In genomic region chr10:101351017-101351416, GRCh38 we compare ENCODE assay signal across 24 cellular contexts. TPM values are rescaled to one million over a fixed set of nuclear protein-coding genes. Genes with fewer than 3 reads are reported as not detected.
DNase-seq lines count a peak whose midpoint lies in the region; FAIRE-seq and TF ChIP-seq lines count a peak whose summit lies in the region.
"Had no signal": no experiment of that assay in that cellular context is flagged by ENCODE, and none has a peak within 500 bp of the region (broad histone marks: within the 10 kb centered on the region; RNA-seq: fewer than 3 reads in every experiment).

No MANE protein-coding gene starts in this region.

- H3K9me3 ChIP-seq in mammary epithelial cell (replicated peaks; ENCODE audit: insufficient read depth, low read length) (no peaks in the 10 kb centered on the region), MM.1S (replicated peaks; ENCODE audit: insufficient read depth, low read length) (no peaks in the 10 kb centered on the region)
- H3K9me3 ChIP-seq: BLaER1, Caco-2 had no signal

- 90% methylated on average over 2 of the region's 3 CpGs for WGBS in mammary epithelial cell (ENCODE audit: low coverage, missing lambda C conversion rate)

- H3F3A ChIP-seq in MM.1S (ENCODE audit: insufficient read depth, low read length): no peaks in the 10 kb centered on the region; the same call in 1 of the 2 replicates

- no peak overlapping the region for H2AFZ ChIP-seq in mammary epithelial cell (ENCODE audit: low read depth, low read length)
- H2AFZ ChIP-seq in MM.1S (ENCODE audit: low read length): no peak overlapping the region
- H2AFZ ChIP-seq: GM23248 had no signal

- peaks cover 19% of the 10 kb centered on the region for H3K79me2 ChIP-seq in mammary epithelial cell (ENCODE audit: insufficient read depth, low read length)
- peaks cover 14% of the 10 kb centered on the region for H3K79me2 ChIP-seq in MM.1S (ENCODE audit: low read length)

- H3K27me3 ChIP-seq in mammary epithelial cell (ENCODE audit: insufficient read depth, low read length) (peaks cover 3% of the 10 kb centered on the region), bronchial epithelial cell (ENCODE audit: control insufficient read depth, insufficient read depth, low read length) (peaks cover 2% of the 10 kb centered on the region), MM.1S (replicated peaks; ENCODE audit: insufficient read depth, low read length) (no peaks in the 10 kb centered on the region; the same call in 1 of the 2 replicates)
- H3K27me3 ChIP-seq: BLaER1 had no signal

- POLR2A ChIA-PET in MCF 10A (lab: Yijun Ruan, JAX): interaction anchor here (0.5 to 8.4 kb wide), 2 partner anchors 12 to 17 kb away, joined by 3 to 64 read pairs; no protein-coding TSS in a partner anchor

- intact Hi-C loops in mammary epithelial cell (cut with micrococcal nuclease) (loop anchor here (5.0 kb wide), 1 partner anchor 49 kb away; no protein-coding TSS in a partner anchor), MCF 10A (cut with micrococcal nuclease) (no loop called here)

- BruUV-seq in mammary epithelial cell (replicated peaks; lab: Mats Ljungman, UMichigan): no TSS peak
- BruUV-seq in MCF 10A (replicated peaks; lab: Mats Ljungman, UMichigan): no TSS peak

- H3K36me3 ChIP-seq in mammary epithelial cell (ENCODE audit: insufficient read depth, low read length): no peaks in the 10 kb centered on the region
- H3K36me3 ChIP-seq in bronchial epithelial cell (ENCODE audit: control insufficient read depth, insufficient read depth, low read length): no peaks in the 10 kb centered on the region
- no peaks in the 10 kb centered on the region for H3K36me3 ChIP-seq in MM.1S (replicated peaks; ENCODE audit: insufficient read depth, low read length)
- H3K36me3 ChIP-seq: BLaER1 had no signal

- no peak overlapping the region for H3K4me3 Mint-ChIP-seq in MCF 10A (ENCODE audit: unreplicated experiment)
- H3K4me3 Mint-ChIP-seq in immature natural killer cell: no peak overlapping the region
- H3K4me3 Mint-ChIP-seq: B cell; CD8-positive, alpha-beta T cell; HFFc6 had no signal

- no peaks in the 10 kb centered on the region for H4K20me1 ChIP-seq in mammary epithelial cell (ENCODE audit: insufficient read depth, low read length)
- no peaks in the 10 kb centered on the region for H4K20me1 ChIP-seq in MM.1S (ENCODE audit: insufficient read depth, low read length)

- H3K4me3 ChIP-seq in mammary epithelial cell (replicated peaks in 1 of 3; ENCODE audit: insufficient read depth in 1 of 3, low read depth in 2 of 3, low read length in 3 of 3) (no peak overlapping the region), bronchial epithelial cell (ENCODE audit: low read depth, low read length) (no peak overlapping the region), MM.1S (ENCODE audit: low read length) (no peak overlapping the region)
- H3K4me3 ChIP-seq: BLaER1, GM23248 had no signal

- H3K4me1 ChIP-seq in mammary epithelial cell (ENCODE audit: insufficient read depth, low read length) (peaks cover 9% of the 10 kb centered on the region), MM.1S (ENCODE audit: low read length) (peaks cover 15% of the 10 kb centered on the region; the same call in 1 of the 2 replicates)

- dilution Hi-C loops in mammary epithelial cell (cut with HindIII; ENCODE audit: low sequenced_read_pairs): no loop called here

- peaks cover 16% of the 10 kb centered on the region for H3K4me1 Mint-ChIP-seq in MCF 10A (ENCODE audit: insufficient read depth, unreplicated experiment)
- H3K4me1 Mint-ChIP-seq in immature natural killer cell: peaks cover 18 to 26% of the 10 kb centered on the region in 2 donors

- in situ Hi-C loops in mammary epithelial cell (cut with MboI; ENCODE audit: low sequenced_read_pairs in 2 of 2): no loop called here

- TF ChIP-seq CTCF in mammary epithelial cell (conservative IDR thresholded peaks at IDR 0.05 in 1 of 2, IDR thresholded peaks at IDR 0.05 in 1 of 2; ENCODE audit: extremely low read depth in 1 of 2, insufficient read depth in 1 of 2, low read depth in 1 of 2, low read length in 2 of 2): no peak
- TF ChIP-seq CTCF in MCF 10A (IDR thresholded peaks at IDR 0.05; ENCODE audit: unreplicated experiment): no peak
- TF ChIP-seq CTCF in bronchial epithelial cell (IDR thresholded peaks at IDR 0.05; ENCODE audit: insufficient read depth, low read length, severe bottlenecking): no peak
- TF ChIP-seq CTCF in MM.1S (IDR thresholded peaks at IDR 0.05; ENCODE audit: low read length): no peak

- FAIRE-seq in bronchial epithelial cell (lab: Jason Lieb, UNC): no peak
- FAIRE-seq: A204.1, GM12891, GM18507, H1 had no signal

- peak; percentile 67 for DNase-seq in mammary epithelial cell
- DNase-seq in MCF 10A (ENCODE audit: unreplicated experiment): no peak
- DNase-seq in bronchial epithelial cell (ENCODE audit: low read depth): peak; percentile 35
- DNase-seq in kidney tubule cell (ENCODE audit: low spot score): peak; percentile 56
- no peak for DNase-seq in DMS153 (lab: John Stamatoyannopoulos, UW)
- DNase-seq in immature natural killer cell: no peak
- DNase-seq in MM.1S: no peak
- DNase-seq: Caco-2; CD4-positive, CD25-positive, alpha-beta regulatory T cell; CD8-positive, alpha-beta T cell; DMS79; GF-D8; GM23248; H7; HCEC 1CT; HFFc6 had no signal

- H3K27ac ChIP-seq in mammary epithelial cell (ENCODE audit: insufficient read depth, low read depth, low read length) (no peak overlapping the region), MM.1S (ENCODE audit: low read length) (no peak overlapping the region)
- H3K27ac ChIP-seq: 22Rv1, BLaER1, C4-2B, GM23248 had no signal

- H3K9me2 ChIP-seq in MM.1S (replicated peaks; ENCODE audit: insufficient read depth, low read length): no peaks in the 10 kb centered on the region

- H3K27me3 Mint-ChIP-seq in MCF 10A (ENCODE audit: insufficient read depth, unreplicated experiment): peaks cover 19% of the 10 kb centered on the region
- H3K27me3 Mint-ChIP-seq in immature natural killer cell (ENCODE audit: low read depth in 3 of 3): peaks cover 8 to 15% (median 12%) of the 10 kb centered on the region in 3 donors

- no peaks in the 10 kb centered on the region for H3K9me3 Mint-ChIP-seq in MCF 10A (ENCODE audit: unreplicated experiment)
- H3K9me3 Mint-ChIP-seq in immature natural killer cell: peaks cover 0 to 4% (median 0%) of the 10 kb centered on the region in 6 donors
- H3K9me3 Mint-ChIP-seq: CD8-positive, alpha-beta T cell; HFFc6 had no signal

- H3K9ac ChIP-seq in mammary epithelial cell (ENCODE audit: insufficient read depth, low read length) (no peak overlapping the region), MM.1S (ENCODE audit: low read length) (no peak overlapping the region)
- H3K9ac ChIP-seq: BLaER1, GM23248 had no signal

- no peak overlapping the region for H3K4me2 ChIP-seq in mammary epithelial cell (ENCODE audit: insufficient read depth, low read depth, low read length)
- no peak overlapping the region for H3K4me2 ChIP-seq in MM.1S (ENCODE audit: low read depth, low read length)
- H3K4me2 ChIP-seq: BLaER1 had no signal

- H3K27ac Mint-ChIP-seq in MCF 10A (ENCODE audit: low read depth, unreplicated experiment) (no peak overlapping the region), immature natural killer cell (no peak overlapping the region)
- H3K27ac Mint-ChIP-seq: B cell; CD4-positive, CD25-positive, alpha-beta regulatory T cell; CD8-positive, alpha-beta T cell; HFFc6 had no signal

- no peaks in the 10 kb centered on the region for H3K36me3 Mint-ChIP-seq in MCF 10A (ENCODE audit: insufficient read depth, unreplicated experiment)
- H3K36me3 Mint-ChIP-seq in immature natural killer cell: no peaks in the 10 kb centered on the region

- CTCF ChIA-PET in mammary epithelial cell (lab: Charles Lee; ENCODE audit: low non-redundant PET) (no interaction called here), MCF 10A (lab: Yijun Ruan, JAX) (interaction anchor here (0.6 to 1.6 kb wide), 4 partner anchors 14 to 1073 kb away, joined by 3 to 4 read pairs (median 3); no protein-coding TSS in a partner anchor)

RNA-seq across cellular contexts. Expression of gene BTRC, which starts 2.9 kb away (rescaled TPM):
- total RNA-seq in mammary epithelial cell: 10 to 100 TPM; 12.3 to 20.3 TPM
- polyA plus RNA-seq in mammary epithelial cell: 7.8 TPM
- 12.5 TPM for polyA minus RNA-seq in mammary epithelial cell
- 19.4 and 25.2 TPM in 2 replicates for total RNA-seq in MCF 10A (2022)
- 6.8 and 9.7 TPM in 2 replicates for total RNA-seq in bronchial epithelial cell
- polyA plus RNA-seq in immature natural killer cell: 1 to 10 TPM; 3.7 to 9.0 (median 7.4) TPM

Comparison
In these comparisons a context has a peak if more than half of its experiments do, and no peak if none do; other contexts are left out.
1. DNase-seq: peak in mammary epithelial cell (single experiment), bronchial epithelial cell (single experiment) and kidney tubule cell (single experiment); none in MCF 10A (single experiment), DMS153 (single experiment), immature natural killer cell (0 of 3) and MM.1S (single experiment).